In genomic region chr6:167350731-167351655, GRCh38 we compare ENCODE assay signal across 7 cellular contexts. TPM values are rescaled to one million over a fixed set of nuclear protein-coding genes. Genes with fewer than 3 reads are reported as not detected.
DNase-seq lines count a peak whose midpoint lies in the region; ATAC-seq lines count a peak whose summit lies in the region.

No MANE protein-coding gene starts in this region.

- no peaks in the 10 kb centered on the region for H3K4me1 ChIP-seq in endocrine pancreas (ENCODE audit: control insufficient read depth, insufficient read depth, low read length)

- no peaks in the 10 kb centered on the region for H3K27me3 ChIP-seq in endocrine pancreas (ENCODE audit: control insufficient read depth, insufficient read depth, low read length)

- peak overlapping the region; percentile 6 for H3K9ac ChIP-seq in endocrine pancreas (ENCODE audit: control insufficient read depth, insufficient read depth, low read length)

- no peaks in the 10 kb centered on the region for H3K36me3 ChIP-seq in endocrine pancreas (ENCODE audit: control insufficient read depth, insufficient read depth, low read length)

- DNase-seq in NCI-H2196 (lab: John Stamatoyannopoulos, UW; ENCODE audit: unreplicated experiment) (peak; percentile 63), mucosa of gallbladder (ENCODE audit: low spot score) (peak; percentile 85)
- peak; percentile 95 for DNase-seq in activated CD8-positive, alpha-beta memory T cell treated with anti-CD3 and anti-CD28 coated beads for 24 hours
- DNase-seq in stimulated activated CD8-positive, alpha-beta memory T cell treated with anti-CD3 and anti-CD28 coated beads, Interleukin-4, amount 100 ng/mL, for 1 hour (ENCODE audit: low read depth in 2 of 2, low spot score in 1 of 2): peak; percentile 52 to 59

- ATAC-seq in GM18502 (IDR thresholded peaks at IDR 0.05; ENCODE audit: poor library complexity, unreplicated experiment) (peak; percentile 73), HG02885 (IDR thresholded peaks at IDR 0.05; ENCODE audit: poor library complexity, unreplicated experiment) (peak; percentile 69)

- no peaks in the 10 kb centered on the region for H3K9me3 ChIP-seq in endocrine pancreas (ENCODE audit: control insufficient read depth, low read length)

- no peak overlapping the region for H3K4me3 ChIP-seq in endocrine pancreas (ENCODE audit: control insufficient read depth, insufficient read depth, low read length)

RNA-seq across cellular contexts. Expression of gene TTLL2, which starts 26.1 kb away (rescaled TPM):
- not detected for total RNA-seq in mucosa of gallbladder

RNA-seq across cellular contexts. Expression of gene UNC93A, which starts 59.9 kb away (rescaled TPM):
- 14.3 TPM for total RNA-seq in mucosa of gallbladder
